9 cellular contexts compared by ENCODE assay signal in the genomic region with DNA sequence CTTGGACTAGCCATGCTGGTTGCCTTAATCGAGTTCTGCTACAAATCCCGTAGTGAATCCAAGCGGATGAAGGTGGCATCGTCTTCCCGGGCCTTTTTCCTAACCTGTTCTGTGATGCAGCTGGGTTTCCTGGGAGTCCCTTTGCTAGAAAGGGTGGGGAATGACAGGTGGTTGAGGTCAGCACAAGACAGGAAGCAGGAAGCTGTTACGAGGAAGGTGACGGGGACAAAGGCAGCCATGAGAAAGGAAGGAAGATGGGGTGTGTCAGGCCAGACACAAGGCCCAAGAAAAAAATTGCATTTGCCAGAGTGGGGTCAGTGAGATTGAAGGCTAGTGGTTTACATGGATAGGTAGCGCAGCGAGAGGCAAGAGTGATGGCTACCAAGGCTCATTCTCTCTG.
"Had no signal": no experiment of that assay in that cellular context is flagged by ENCODE, and none has a peak within 500 bp of the region (broad histone marks: within the 10 kb centered on the region; RNA-seq: fewer than 3 reads in every experiment).

No MANE protein-coding gene starts in this region.

- H3K4me1 Mint-ChIP-seq: GM23338, H9 had no signal

- H3K9me3 Mint-ChIP-seq: GM23338, H9, HFFc6 had no signal

- H2AFZ ChIP-seq: GM23248, GM23338 had no signal

- H3K4me2 ChIP-seq: GM23338 had no signal

- H3K27ac ChIP-seq: GM23248 had no signal

- H3K4me1 ChIP-seq: HAP-1 had no signal

- H3K9ac ChIP-seq: GM23248 had no signal

- DNase-seq: GM23248, GOT3, H7, H9, HCEC 1CT, HFFc6 had no signal

- FAIRE-seq: H54 had no signal

- H3K4me3 Mint-ChIP-seq: GM23338, H9, HFFc6 had no signal

- H3K4me3 ChIP-seq: GM23248, GM23338, HAP-1 had no signal

- H3K36me3 ChIP-seq: HAP-1 had no signal

- H3K27ac Mint-ChIP-seq: GM23338, H9, HFFc6 had no signal

- H3K9me3 ChIP-seq: HAP-1 had no signal
